8 cellular contexts compared by ENCODE assay signal in genomic region chr21:38830667-38831525, GRCh38. TPM values are rescaled to one million over a fixed set of nuclear protein-coding genes. Genes with fewer than 3 reads are reported as not detected.
DNase-seq lines count a peak whose midpoint lies in the region; ATAC-seq, FAIRE-seq and TF ChIP-seq lines count a peak whose summit lies in the region.

No MANE protein-coding gene starts in this region.

- H3K4me1 ChIP-seq in A549, result peaks cover 13% of the 10 kb centered on the region; the same call in 2 of the 3 replicates

- H3K27me3 Mint-ChIP-seq in chondrocyte (ENCODE audit: low read depth), result no peaks in the 10 kb centered on the region

- no peak for TF ChIP-seq POLR2A in A549 (IDR thresholded peaks at IDR 0.05; ENCODE audit: low read length)

- TF ChIP-seq CTCF in A549 (IDR thresholded peaks at IDR 0.05) (no peak), chondrocyte (IDR thresholded peaks at IDR 0.05) (no peak)

- H3K4me3 ChIP-seq in A549, result no peak overlapping the region

- WGBS in A549 (ENCODE audit: missing lambda C conversion rate), result 78% methylated on average over 2 of the region's 2 CpGs

- ATAC-seq in A549 (peak in 1 of 2 experiments; percentile 11; a peak in 1 of 6 replicates), GM19372 (IDR thresholded peaks at IDR 0.05; ENCODE audit: low read depth, unreplicated experiment) (peak; percentile 81), HG03139 (IDR thresholded peaks at IDR 0.05; ENCODE audit: unreplicated experiment) (peak; percentile 62), GM18520 (IDR thresholded peaks at IDR 0.05; ENCODE audit: unreplicated experiment) (no peak)

- intact Hi-C loops in posterior cingulate gyrus (cut with DNase I), result no loop called here

- POLR2A ChIA-PET in A549 (lab: Yijun Ruan, JAX), result interaction anchor here (1.2 to 1.4 kb wide), 2 partner anchors 26 to 163 kb away, joined by 3 to 5 read pairs; partner anchors contain the start of gene ETS2

- peak overlapping the region; percentile 39; the same call in 1 of the 3 replicates for H3K4me2 ChIP-seq in A549

- H3K36me3 Mint-ChIP-seq in chondrocyte (ENCODE audit: low read depth), result peaks cover 7% of the 10 kb centered on the region

- no peak overlapping the region for H3K4me3 Mint-ChIP-seq in chondrocyte (ENCODE audit: unreplicated experiment)

- DNase-seq in A549 (ENCODE audit: low read depth in 1 of 2, low spot score in 1 of 2) (no peak), chondrocyte (ENCODE audit: low spot score) (no peak), posterior cingulate gyrus (no peak), inferior parietal cortex (ENCODE audit: extremely low spot score) (no peak), hippocampal formation (lab: John Stamatoyannopoulos, UW) (no peak)

- FAIRE-seq in A549 (lab: Jason Lieb, UNC), result no peak

- H3K27ac Mint-ChIP-seq in chondrocyte (ENCODE audit: unreplicated experiment), result peak overlapping the region; percentile 34

- no peak for TF ChIP-seq RAD21 in A549 (conservative IDR thresholded peaks at IDR 0.05 in 1 of 2, IDR thresholded peaks at IDR 0.05 in 1 of 2)

- CTCF ChIA-PET in A549 (lab: Yijun Ruan, JAX), result interaction anchor here (0.7 to 1.5 kb wide), 3 partner anchors 97 to 307 kb away, joined by 3 to 4 read pairs (median 3); no protein-coding TSS in a partner anchor

- H3K4me1 Mint-ChIP-seq in chondrocyte (ENCODE audit: low read depth), result peaks cover 13% of the 10 kb centered on the region

- H3K27ac ChIP-seq in A549, result no peak overlapping the region; a peak in 1 of 6 replicates

- H3K9me3 Mint-ChIP-seq in chondrocyte (ENCODE audit: low read depth), result no peaks in the 10 kb centered on the region

- no peak for TF ChIP-seq EP300 in A549 (IDR thresholded peaks at IDR 0.05)

- peaks cover 5% of the 10 kb centered on the region; the same call in 1 of the 3 replicates for H3K9me3 ChIP-seq in A549

TF ChIP-seq in A549, 52 proteins besides CTCF, POLR2A, EP300 and RAD21:
- TF ChIP-seq PHF8 (IDR thresholded peaks at IDR 0.05; ENCODE audit: borderline replicate concordance, low read depth) (no peak), GATA3 (IDR thresholded peaks at IDR 0.05; ENCODE audit: borderline replicate concordance) (no peak), ELK1 (IDR thresholded peaks at IDR 0.05; ENCODE audit: low read depth, low read length) (no peak), BCL3 (IDR thresholded peaks at IDR 0.05) (no peak), PBX3 (IDR thresholded peaks at IDR 0.05) (no peak), KDM1A (IDR thresholded peaks at IDR 0.05; ENCODE audit: low read depth) (no peak)

RNA-seq across cellular contexts. Expression of gene ETS2, which starts 25.2 kb away (rescaled TPM):
- polyA plus RNA-seq in A549 (2011; rRNA removed), result 41.6 and 42.6 TPM in 2 replicates
- polyA plus RNA-seq in A549 (2012; cell fraction: cytosol; rRNA removed), result 35.1 and 45.9 TPM in 2 replicates
- polyA plus RNA-seq in A549 (2012; cell fraction: nucleus; rRNA removed), result 87.4 and 104 TPM in 2 replicates
- 45.5 to 48.0 TPM (median 46.1 TPM) in 3 replicates for polyA plus RNA-seq in A549 (2017; fragmentation: RNase III; extraction: RNeasy Plus Mini Kit Qiagen cat#74134 plus additional on column Dnase treatment)
- polyA minus RNA-seq in A549 (2011; rRNA and poly(A)+ RNA removed), result 38.4 and 46.6 TPM in 2 replicates
- total RNA-seq in chondrocyte, result 12.0 to 14.2 TPM (median 13.6 TPM) in 3 replicates
